ENCODE assay signal across 12 cellular contexts in the genomic region with DNA sequence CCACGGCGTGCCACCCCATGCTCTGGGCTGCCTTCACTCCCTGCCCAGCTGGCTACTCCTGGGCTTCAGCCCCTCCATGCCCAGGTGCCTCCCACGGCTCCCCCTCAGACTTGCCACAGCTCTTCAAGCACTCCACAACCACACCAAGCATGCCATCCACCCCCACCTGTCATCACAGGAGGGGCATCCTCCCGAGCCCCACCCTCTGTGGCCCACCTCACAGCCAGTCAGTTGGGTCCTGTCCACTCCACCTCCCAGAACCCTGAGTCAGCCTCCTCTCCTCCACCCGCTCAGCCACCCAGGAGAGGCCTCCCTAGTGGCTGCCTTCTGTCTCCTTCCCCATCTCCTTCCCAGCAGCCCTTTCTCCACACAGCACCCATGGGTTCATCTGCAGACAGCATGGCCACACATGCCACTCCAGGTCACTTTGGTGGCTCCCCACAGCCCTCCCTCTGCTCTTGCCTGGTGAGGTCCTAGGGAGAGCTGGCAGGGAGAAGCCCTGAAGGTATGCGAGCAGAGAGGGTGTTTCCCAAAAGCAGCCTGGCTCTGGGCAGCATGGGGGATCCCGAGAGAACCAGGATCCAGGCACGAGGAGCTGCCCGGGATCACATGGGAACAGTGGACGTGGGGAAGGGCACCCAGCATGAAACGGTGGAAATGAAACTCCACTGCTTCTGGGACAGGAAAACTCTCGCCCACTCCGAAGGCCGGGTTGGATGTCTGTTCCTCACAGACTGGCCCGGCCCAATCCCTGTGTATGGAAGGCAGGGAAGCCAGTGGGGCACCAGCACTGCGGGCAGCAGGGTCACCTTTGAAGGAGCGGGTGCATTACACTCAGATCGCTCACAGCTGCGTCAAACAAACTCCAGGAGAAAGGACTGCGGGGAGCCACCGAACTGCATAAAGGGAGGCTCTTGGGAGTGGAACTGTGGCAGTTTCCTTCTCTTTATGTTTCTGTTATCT. TPM values are rescaled to one million over a fixed set of nuclear protein-coding genes. Genes with fewer than 3 reads are reported as not detected.
DNase-seq lines count a peak whose midpoint lies in the region; ATAC-seq and TF ChIP-seq lines count a peak whose summit lies in the region.
"Had no signal": no experiment of that assay in that cellular context is flagged by ENCODE, and none has a peak within 500 bp of the region (broad histone marks: within the 10 kb centered on the region; RNA-seq: fewer than 3 reads in every experiment).

No MANE protein-coding gene starts in this region.

- H3K4me1 Mint-ChIP-seq in nephron: peaks cover 17% of the 10 kb centered on the region

- peaks cover 3% of the 10 kb centered on the region for H3K9me3 ChIP-seq in adipocyte (ENCODE audit: control insufficient read depth, low read length)
- peaks cover 0 to 8% (median 0%) of the 10 kb centered on the region in 12 donors for H3K9me3 ChIP-seq in heart left ventricle
- H3K9me3 ChIP-seq in transverse colon: no peaks in the 10 kb centered on the region

- H3K4me3 Mint-ChIP-seq in nephron: peak overlapping the region; percentile 31 to 63 (median 53)

- no peak for TF ChIP-seq CTCF in heart left ventricle (IDR thresholded peaks at IDR 0.05)
- no peak for TF ChIP-seq CTCF in nephron (IDR thresholded peaks at IDR 0.05; ENCODE audit: unreplicated experiment in 3 of 3)
- TF ChIP-seq CTCF in transverse colon (IDR thresholded peaks at IDR 0.05): no peak

- H3K27ac Mint-ChIP-seq in nephron: no peak overlapping the region

- ATAC-seq in heart left ventricle (peak; percentile 23 to 63 (median 41)), HG02588 (IDR thresholded peaks at IDR 0.05; ENCODE audit: unreplicated experiment) (no peak), GM21360 (IDR thresholded peaks at IDR 0.05; ENCODE audit: unreplicated experiment) (no peak)

- peaks cover 80% of the 10 kb centered on the region for H3K27me3 Mint-ChIP-seq in nephron (ENCODE audit: low read depth)

- H3K9ac ChIP-seq in adipocyte (ENCODE audit: low read length): peak overlapping the region; percentile 91

- DNase-seq in adipocyte (ENCODE audit: low read depth): no peak
- peak in 1 of 5 donors; percentile 74 for DNase-seq in heart left ventricle
- no peak for DNase-seq in transverse colon
- no peak for DNase-seq in SHP77 (lab: John Stamatoyannopoulos, UW)
- DNase-seq: GOT3, NCI-H1092 treated with DMSO at 0.1 percent for 48 hours, NCI-H524 had no signal

- H3K4me3 ChIP-seq in adipocyte (ENCODE audit: low read length): peak overlapping the region; percentile 85
- peak overlapping the region; percentile 69 to 98 (median 86) for H3K4me3 ChIP-seq in heart left ventricle
- peak overlapping the region; percentile 4 to 70 (median 55) for H3K4me3 ChIP-seq in transverse colon

- H3K36me3 ChIP-seq in adipocyte (ENCODE audit: control insufficient read depth, insufficient read depth, low read length, severe bottlenecking) (no peaks in the 10 kb centered on the region), heart left ventricle (peaks cover 0 to 4% (median 2%) of the 10 kb centered on the region in 9 donors), transverse colon (no peaks in the 10 kb centered on the region)

- H3K4me1 ChIP-seq in adipocyte (ENCODE audit: control insufficient read depth, insufficient read depth, low read length) (peaks cover 54% of the 10 kb centered on the region), heart left ventricle (peaks cover 0 to 78% (median 50%) of the 10 kb centered on the region in 12 donors), transverse colon (peaks cover 5 to 25% (median 18%) of the 10 kb centered on the region in 4 donors)

- no peaks in the 10 kb centered on the region for H3K36me3 Mint-ChIP-seq in nephron (ENCODE audit: low read depth)

- TF ChIP-seq EP300 in transverse colon (IDR thresholded peaks at IDR 0.05; ENCODE audit: low read depth): no peak

- intact Hi-C loops in heart left ventricle (cut with DNase I): loop anchor here in 3 of 10 donors (5.0 to 10.0 kb wide), 2 partner anchors 35 to 78 kb away; no protein-coding TSS in a partner anchor
- intact Hi-C loops in transverse colon (cut with DNase I; ENCODE audit: low total_unique reads): no loop called here

- H3K27me3 ChIP-seq in adipocyte (replicated peaks; ENCODE audit: control insufficient read depth, insufficient read depth, low read length) (peaks cover 11% of the 10 kb centered on the region), heart left ventricle (peaks cover 0 to 26% (median 0%) of the 10 kb centered on the region in 9 donors), transverse colon (peaks cover 73% of the 10 kb centered on the region)

- in situ Hi-C loops in transverse colon (cut with MboI; ENCODE audit: low pct_ligation_motif_present in 1 of 4, low pct_unique_long_range_greater_than_20kb in 1 of 4, low sequenced_read_pairs in 3 of 4): no loop called here

- TF ChIP-seq POLR2A in heart left ventricle (IDR thresholded peaks at IDR 0.05): no peak
- TF ChIP-seq POLR2A in transverse colon (IDR thresholded peaks at IDR 0.05): no peak

- WGBS in heart left ventricle, 4 donors: 27 to 32% (median 30%) methylated on average over 15 to 21 of the region's 21 CpGs
- WGBS in transverse colon (ENCODE audit: low coverage in 1 of 2), 2 donors: 52% methylated on average over 21 of the region's 21 CpGs; no CpG with 5 or more reads in 1 of the 2 donors

- H3K27ac ChIP-seq in heart left ventricle (peak overlapping the region; percentile 88 to 100 (median 96)), transverse colon (peak overlapping the region; percentile 84 to 95 (median 86))
- H3K27ac ChIP-seq: RWPE1 had no signal

- H3K9me3 Mint-ChIP-seq in nephron: no peaks in the 10 kb centered on the region

RNA-seq across cellular contexts. Expression of a gene that starts 2.7 kb away (rescaled TPM):
- 100 to 1,000 TPM in 7 of 9 donors, 10 to 100 TPM in 2; 97.1 to 225 (median 158) TPM for total RNA-seq in heart left ventricle
- 100 to 1,000 TPM; 115 to 293 TPM for polyA plus RNA-seq in heart left ventricle
- total RNA-seq in transverse colon: 100 to 1,000 TPM in 2 of 4 donors, 10 to 100 TPM in 2; 34.5 to 198 (median 91.3) TPM

RNA-seq across cellular contexts. Expression of a gene that starts 26.7 kb away (rescaled TPM):
- total RNA-seq in heart left ventricle: under 1 TPM in 6 of 9 donors, not detected in 3; 0.10 to 0.36 (median 0.24) TPM
- polyA plus RNA-seq in heart left ventricle: 1 to 10 TPM in 1 of 2 donors, under 1 TPM in 1; 0.26 to 8.0 TPM
- under 1 TPM in 1 of 4 donors, not detected in 3; 0.14 TPM for total RNA-seq in transverse colon
- total RNA-seq: myocyte had no signal

RNA-seq across cellular contexts. Expression of a gene that starts 28.7 kb away (rescaled TPM):
- total RNA-seq in heart left ventricle (1 to 10 TPM; 2.4 to 5.2 (median 3.7) TPM), transverse colon (10 to 100 TPM in 1 of 4 donors, 1 to 10 TPM in 3; 6.8 to 13.7 (median 8.3) TPM)
- 1 to 10 TPM; 2.8 to 3.4 TPM for polyA plus RNA-seq in heart left ventricle

Comparison
In these comparisons a context has a peak if more than half of its experiments do, and no peak if none do; other contexts are left out.
1. ATAC-seq: peak in heart left ventricle (4 of 4); none in HG02588 (single experiment) and GM21360 (single experiment).
2. Peak in every context shown above with its lines, with median percentiles within 50 percentile points of each other: H3K4me3 ChIP-seq.